In genomic region chr16:89921131-89921698, GRCh38 we compare ENCODE assay signal across 9 cellular contexts.
DNase-seq lines count a peak whose midpoint lies in the region; ATAC-seq and TF ChIP-seq lines count a peak whose summit lies in the region.
"Had no signal": no experiment of that assay in that cellular context is flagged by ENCODE, and none has a peak within 500 bp of the region (broad histone marks: within the 10 kb centered on the region; RNA-seq: fewer than 3 reads in every experiment).

No MANE protein-coding gene starts in this region.

- H4K20me1 ChIP-seq in BLaER1 treated with 17β-estradiol and CSF1 and Interleukin-3, amounts not matched to agents 10 nM and 100 nM, result peaks cover 18 to 55% (median 29%) of the 10 kb centered on the region in 11 experiments

- H3K9me3 ChIP-seq in BLaER1 treated with 17β-estradiol and CSF1 and Interleukin-3, amounts not matched to agents 10 nM and 100 nM (replicated peaks in 1 of 11), result no peaks in the 10 kb centered on the region
- H3K9me3 ChIP-seq in HUES48 (ENCODE audit: control insufficient read depth, insufficient read depth, low read length), result no peaks in the 10 kb centered on the region
- H3K9me3 ChIP-seq: gastrocnemius medialis had no signal

- peak overlapping the region; percentile 91 to 92 (median 91) for H3K4me3 Mint-ChIP-seq in nephron

- peak; percentile 41 for DNase-seq in cerebellar cortex (ENCODE audit: low spot score)
- DNase-seq in NK-92 treated with Interleukin-12 subunit alpha and Interleukin-12 subunit beta, amount 100 ng/mL, for 24 hours (lab: John Stamatoyannopoulos, UW), result no peak
- DNase-seq: gastrocnemius medialis had no signal

- H3K27me3 Mint-ChIP-seq in nephron (ENCODE audit: low read depth), result peaks cover 50% of the 10 kb centered on the region

- peak overlapping the region; percentile 88 to 100 (median 98) for H3K4me2 ChIP-seq in BLaER1 treated with 17β-estradiol and CSF1 and Interleukin-3, amounts not matched to agents 10 nM and 100 nM

- H3K4me3 ChIP-seq in BLaER1 treated with 17β-estradiol and CSF1 and Interleukin-3, amounts not matched to agents 10 nM and 100 nM, result peak overlapping the region; percentile 73 to 87 (median 79); a peak in 19 of 20 replicates
- H3K4me3 ChIP-seq in HUES48 (ENCODE audit: low read depth, low read length), result peak overlapping the region; percentile 76; the same call in 1 of the 2 replicates

- no peaks in the 10 kb centered on the region for H3K36me3 ChIP-seq in BLaER1 treated with 17β-estradiol and CSF1 and Interleukin-3, amounts not matched to agents 10 nM and 100 nM
- H3K36me3 ChIP-seq in HUES48 (ENCODE audit: control insufficient read depth, insufficient read depth, low read length), result no peaks in the 10 kb centered on the region
- H3K36me3 ChIP-seq: gastrocnemius medialis had no signal

- ATAC-seq in HG03097 (IDR thresholded peaks at IDR 0.05; ENCODE audit: low FRiP score, unreplicated experiment) (no peak), GM18502 (IDR thresholded peaks at IDR 0.05; ENCODE audit: poor library complexity, unreplicated experiment) (no peak), GM21737 (IDR thresholded peaks at IDR 0.05; ENCODE audit: unreplicated experiment) (no peak)
- ATAC-seq: gastrocnemius medialis had no signal

- H3K36me3 Mint-ChIP-seq in nephron (ENCODE audit: low read depth), result no peaks in the 10 kb centered on the region

- no peaks in the 10 kb centered on the region for H3K9me3 Mint-ChIP-seq in nephron

- H3K4me1 Mint-ChIP-seq in nephron, result peaks cover 10% of the 10 kb centered on the region

- peaks cover 74 to 91% (median 86%) of the 10 kb centered on the region in 10 experiments for H3K4me1 ChIP-seq in BLaER1 treated with 17β-estradiol and CSF1 and Interleukin-3, amounts not matched to agents 10 nM and 100 nM
- peaks cover 6% of the 10 kb centered on the region for H3K4me1 ChIP-seq in HUES48 (ENCODE audit: control insufficient read depth, insufficient read depth, low read length)

- peak overlapping the region in 1 of 3 experiments; percentile 76 for H3K27ac Mint-ChIP-seq in nephron

- TF ChIP-seq CTCF in nephron (IDR thresholded peaks at IDR 0.05; ENCODE audit: unreplicated experiment in 3 of 3), result no peak

- H3K27ac ChIP-seq in BLaER1 treated with 17β-estradiol and CSF1 and Interleukin-3, amounts not matched to agents 10 nM and 100 nM, result peak overlapping the region; percentile 77 to 96 (median 85); a peak in 19 of 22 replicates
- peak overlapping the region; percentile 91 for H3K27ac ChIP-seq in HUES48 (ENCODE audit: low read depth, low read length)

- H3K9ac ChIP-seq in BLaER1 treated with 17β-estradiol and CSF1 and Interleukin-3, amounts not matched to agents 10 nM and 100 nM, result peak overlapping the region; percentile 79 to 93 (median 85); a peak in 21 of 22 replicates
- H3K9ac ChIP-seq in HUES48 (ENCODE audit: low read depth, low read length), result no peak overlapping the region

- H3K27me3 ChIP-seq in BLaER1 treated with 17β-estradiol and CSF1 and Interleukin-3, amounts not matched to agents 10 nM and 100 nM, result peaks cover 0 to 5% (median 0%) of the 10 kb centered on the region in 11 experiments; a peak in 3 of 22 replicates
- H3K27me3 ChIP-seq in HUES48 (ENCODE audit: control insufficient read depth, insufficient read depth, low read length), result peaks cover 29% of the 10 kb centered on the region
